Comparison of ENCODE assay signal across 7 cellular contexts in the genomic region with DNA sequence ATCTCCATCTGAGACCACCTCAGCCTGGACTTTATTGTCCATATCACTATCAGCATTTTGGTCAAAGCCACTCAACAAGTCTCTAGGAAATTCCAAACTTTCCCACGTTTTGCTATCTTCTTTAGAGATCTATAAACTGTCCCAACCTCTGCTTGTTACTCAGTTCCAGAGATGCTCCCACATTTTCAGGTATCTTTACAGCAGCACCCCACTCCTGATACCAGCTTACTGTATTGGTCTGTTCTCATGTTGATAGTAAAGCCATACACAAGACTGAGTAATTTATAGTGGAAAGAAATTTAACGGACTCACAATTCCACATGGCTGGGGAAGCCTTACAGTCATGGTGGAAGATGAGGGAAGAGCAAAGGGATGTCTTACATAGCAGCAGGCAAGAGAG.
"Had no signal": no experiment of that assay in that cellular context is flagged by ENCODE, and none has a peak within 500 bp of the region (broad histone marks: within the 10 kb centered on the region; RNA-seq: fewer than 3 reads in every experiment).

No MANE protein-coding gene starts in this region.

- DNase-seq: IMR-90, KBM-7, KG1 had no signal

- ATAC-seq: HepG2 had no signal

- H3K9ac ChIP-seq: KMS-11 had no signal

- FAIRE-seq: HepG2, HTR-8/SVneo had no signal

- H3K4me2 ChIP-seq: KMS-11 had no signal

- H3K27ac ChIP-seq: HL-60, KMS-11 had no signal
